Comparison of ENCODE assay signal across 17 cellular contexts in the genomic region with DNA sequence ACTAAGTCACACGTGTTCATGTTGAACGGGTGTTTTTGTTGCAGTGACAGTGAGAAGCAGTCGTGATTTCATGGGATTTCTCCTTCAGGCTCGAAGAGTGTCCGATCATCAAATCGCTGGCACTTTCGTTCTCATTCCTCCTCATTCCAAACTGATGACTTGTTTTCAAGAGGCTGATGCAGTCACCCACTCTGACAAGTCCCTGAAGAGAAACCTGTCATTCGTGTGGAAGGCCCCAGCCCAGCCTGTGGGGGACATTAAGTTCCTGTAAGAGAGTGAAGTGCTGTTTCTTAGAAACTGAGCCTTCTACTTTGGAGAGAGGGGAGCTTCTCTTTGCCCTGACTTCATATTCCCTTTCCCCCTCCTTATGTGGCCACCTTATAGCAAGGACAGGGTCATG. TPM values are rescaled to one million over a fixed set of nuclear protein-coding genes. Genes with fewer than 3 reads are reported as not detected.
DNase-seq lines count a peak whose midpoint lies in the region; FAIRE-seq and TF ChIP-seq lines count a peak whose summit lies in the region.
"Had no signal": no experiment of that assay in that cellular context is flagged by ENCODE, and none has a peak within 500 bp of the region (broad histone marks: within the 10 kb centered on the region; RNA-seq: fewer than 3 reads in every experiment).

No MANE protein-coding gene starts in this region.

- H3K9me3 ChIP-seq in smooth muscle cell (replicated peaks; ENCODE audit: low read depth) = no peaks in the 10 kb centered on the region
- H3K9me3 ChIP-seq in CD4-positive, alpha-beta memory T cell (ENCODE audit: control insufficient read depth in 1 of 2, low read length in 2 of 2) = no peaks in the 10 kb centered on the region
- H3K9me3 ChIP-seq: HAP-1, tibial artery had no signal

- no peak for TF ChIP-seq POLR2A in H54 (IDR thresholded peaks at IDR 0.05; ENCODE audit: low read depth, low read length)

- peaks cover 3% of the 10 kb centered on the region for H3F3A ChIP-seq in smooth muscle cell (ENCODE audit: low read depth)

- H2AFZ ChIP-seq in smooth muscle cell (ENCODE audit: low read depth) = peak overlapping the region; percentile 83

- H3K4me2 ChIP-seq in smooth muscle cell = peak overlapping the region; percentile 84

- H3K4me3 ChIP-seq in fibroblast of the aortic adventitia (ENCODE audit: low read depth, low read length) = no peak overlapping the region
- peak overlapping the region; percentile 37 for H3K4me3 ChIP-seq in smooth muscle cell
- no peak overlapping the region for H3K4me3 ChIP-seq in CD4-positive, alpha-beta memory T cell (ENCODE audit: low read length in 2 of 2)
- H3K4me3 ChIP-seq: HAP-1, tibial artery had no signal

- no peak overlapping the region for H3K27ac Mint-ChIP-seq in CD4-positive, alpha-beta memory T cell
- no peak overlapping the region for H3K27ac Mint-ChIP-seq in activated CD4-positive, alpha-beta T cell treated with anti-CD3 and anti-CD28 coated beads, Interleukin-2, amount 10 ng/mL, durations not matched to agents 7 days and 5 days
- H3K27ac Mint-ChIP-seq: activated CD8-positive, alpha-beta T cell treated with anti-CD3 and anti-CD28 coated beads, Interleukin-2, amount 10 ng/mL, durations not matched to agents 7 days and 5 days; nephron progenitor cell had no signal

- 18% methylated on average over 8 of the region's 8 CpGs for WGBS in smooth muscle cell (ENCODE audit: low lambda C conversion rate)

- no peaks in the 10 kb centered on the region for H4K20me1 ChIP-seq in smooth muscle cell (ENCODE audit: low read depth)

- no peaks in the 10 kb centered on the region for H3K36me3 ChIP-seq in smooth muscle cell (ENCODE audit: low read depth)
- no peaks in the 10 kb centered on the region for H3K36me3 ChIP-seq in CD4-positive, alpha-beta memory T cell (ENCODE audit: insufficient read depth, low read length)
- H3K36me3 ChIP-seq: HAP-1, tibial artery had no signal

- in situ Hi-C loops in SK-MEL-5 (cut with HindIII; ENCODE audit: low pct_unique_long_range_greater_than_20kb, low sequenced_read_pairs) = no loop called here

- FAIRE-seq in H54 (lab: Jason Lieb, UNC) = peak; percentile 62
- FAIRE-seq: colon, GM12892, islet of Langerhans had no signal

- TF ChIP-seq CTCF in fibroblast of the aortic adventitia (IDR thresholded peaks at IDR 0.05; ENCODE audit: insufficient read depth, low read length) (no peak), smooth muscle cell (IDR thresholded peaks at IDR 0.05; ENCODE audit: borderline replicate concordance, insufficient read depth, poor library complexity, severe bottlenecking) (no peak)

- POLR2A ChIA-PET in CD4-positive, alpha-beta memory T cell (lab: Charles Lee; ENCODE audit: partially characterized antibody) = no interaction called here
- POLR2A ChIA-PET in activated CD4-positive, alpha-beta T cell treated with anti-CD3 and anti-CD28 coated beads, Interleukin-2, amount 10 ng/mL, durations not matched to agents 7 days and 5 days (lab: Charles Lee) = no interaction called here

- H3K9ac ChIP-seq in smooth muscle cell (ENCODE audit: low read depth) = peak overlapping the region; percentile 68

- H3K4me1 ChIP-seq in smooth muscle cell (ENCODE audit: low read depth) = peaks cover 12% of the 10 kb centered on the region
- H3K4me1 ChIP-seq in CD4-positive, alpha-beta memory T cell (ENCODE audit: insufficient read depth, low read length) = no peaks in the 10 kb centered on the region
- H3K4me1 ChIP-seq: HAP-1, tibial artery had no signal

- no peaks in the 10 kb centered on the region for H3K4me1 Mint-ChIP-seq in CD4-positive, alpha-beta memory T cell
- H3K4me1 Mint-ChIP-seq in activated CD4-positive, alpha-beta T cell treated with anti-CD3 and anti-CD28 coated beads, Interleukin-2, amount 10 ng/mL, durations not matched to agents 7 days and 5 days = no peaks in the 10 kb centered on the region
- H3K4me1 Mint-ChIP-seq: nephron progenitor cell had no signal

- no peaks in the 10 kb centered on the region for H3K36me3 Mint-ChIP-seq in CD4-positive, alpha-beta memory T cell
- H3K36me3 Mint-ChIP-seq in activated CD4-positive, alpha-beta T cell treated with anti-CD3 and anti-CD28 coated beads, Interleukin-2, amount 10 ng/mL, durations not matched to agents 7 days and 5 days (ENCODE audit: low read depth) = no peaks in the 10 kb centered on the region

- H3K4me3 Mint-ChIP-seq in CD4-positive, alpha-beta memory T cell = no peak overlapping the region
- H3K4me3 Mint-ChIP-seq in activated CD4-positive, alpha-beta T cell treated with anti-CD3 and anti-CD28 coated beads, Interleukin-2, amount 10 ng/mL, durations not matched to agents 7 days and 5 days = no peak overlapping the region
- H3K4me3 Mint-ChIP-seq: activated CD8-positive, alpha-beta T cell treated with anti-CD3 and anti-CD28 coated beads, Interleukin-2, amount 10 ng/mL, durations not matched to agents 7 days and 5 days; nephron progenitor cell had no signal

- intact Hi-C loops in CD4-positive, alpha-beta memory T cell (cut with micrococcal nuclease) = no loop called here

- no peaks in the 10 kb centered on the region for H3K27me3 ChIP-seq in smooth muscle cell (ENCODE audit: low read depth)
- no peaks in the 10 kb centered on the region for H3K27me3 ChIP-seq in CD4-positive, alpha-beta memory T cell (ENCODE audit: insufficient read depth, low read length)
- H3K27me3 ChIP-seq: tibial artery had no signal

- no peaks in the 10 kb centered on the region for H3K9me3 Mint-ChIP-seq in CD4-positive, alpha-beta memory T cell
- no peaks in the 10 kb centered on the region for H3K9me3 Mint-ChIP-seq in activated CD4-positive, alpha-beta T cell treated with anti-CD3 and anti-CD28 coated beads, Interleukin-2, amount 10 ng/mL, durations not matched to agents 7 days and 5 days
- H3K9me3 Mint-ChIP-seq: nephron progenitor cell had no signal

- DNase-seq in H54 (ENCODE audit: insufficient read length, low spot score) (peak; percentile 41), SK-MEL-5 (ENCODE audit: low read depth, low spot score) (peak; percentile 5), fibroblast of the aortic adventitia (ENCODE audit: low read depth) (peak; percentile 32), smooth muscle cell (lab: John Stamatoyannopoulos, UW; ENCODE audit: unreplicated experiment) (no peak), NCI-H526 treated with DMSO at 0.1 percent for 48 hours (lab: John Stamatoyannopoulos, UW) (no peak)
- DNase-seq in CD4-positive, alpha-beta memory T cell = no peak
- DNase-seq in activated CD4-positive, alpha-beta T cell treated with anti-CD3 and anti-CD28 coated beads, Interleukin-2, amount 10 ng/mL, durations not matched to agents 7 days and 5 days = no peak
- DNase-seq: activated CD8-positive, alpha-beta T cell treated with anti-CD3 and anti-CD28 coated beads, Interleukin-2, amount 10 ng/mL, durations not matched to agents 7 days and 5 days; activated naive CD4-positive, alpha-beta T cell; KG1; NCI-H2029; nephron progenitor cell; tibial artery had no signal

- no peaks in the 10 kb centered on the region for H3K27me3 Mint-ChIP-seq in CD4-positive, alpha-beta memory T cell
- H3K27me3 Mint-ChIP-seq in activated CD4-positive, alpha-beta T cell treated with anti-CD3 and anti-CD28 coated beads, Interleukin-2, amount 10 ng/mL, durations not matched to agents 7 days and 5 days = no peaks in the 10 kb centered on the region

- peak overlapping the region; percentile 56 for H3K27ac ChIP-seq in smooth muscle cell (ENCODE audit: low read depth)
- H3K27ac ChIP-seq in CD4-positive, alpha-beta memory T cell (ENCODE audit: low read depth, low read length) = no peak overlapping the region
- H3K27ac ChIP-seq: tibial artery had no signal

- CTCF ChIA-PET in CD4-positive, alpha-beta memory T cell (lab: Charles Lee; ENCODE audit: partially characterized antibody) = interaction anchor here (1.0 kb wide), 1 partner anchor 11 kb away, joined by 3 read pairs; no protein-coding TSS in a partner anchor
- CTCF ChIA-PET in activated CD4-positive, alpha-beta T cell treated with anti-CD3 and anti-CD28 coated beads, Interleukin-2, amount 10 ng/mL, durations not matched to agents 7 days and 5 days (lab: Charles Lee) = no interaction called here

- H3K79me2 ChIP-seq in smooth muscle cell (ENCODE audit: low read depth) = no peaks in the 10 kb centered on the region

RNA-seq across cellular contexts. Expression of gene REELD1, which starts 8.0 kb away (rescaled TPM):
- not detected in 2 replicates for total RNA-seq in SK-MEL-5 (2014; rRNA removed; shearing (Covaris generic))
- not detected in 2 replicates for polyA plus RNA-seq in SK-MEL-5 (2015; cell fraction: cytosol; rRNA removed)
- polyA plus RNA-seq in SK-MEL-5 (2015; cell fraction: nucleus; rRNA removed) = not detected in 2 replicates
- total RNA-seq in fibroblast of the aortic adventitia (ENCODE audit: low replicate concordance) (not detected in 2 replicates), smooth muscle cell (0.31 TPM in 1 of 2 replicates, not detected in the other)
- not detected in 2 replicates for polyA plus RNA-seq in smooth muscle cell
- total RNA-seq in CD4-positive, alpha-beta memory T cell = under 1 TPM; 0.42 to 0.58 TPM
- polyA plus RNA-seq in CD4-positive, alpha-beta memory T cell = under 1 TPM in 1 of 2 donors, not detected in 1; 0.11 TPM
- under 1 TPM; 0.08 to 0.20 TPM for total RNA-seq in activated CD4-positive, alpha-beta T cell treated with anti-CD3 and anti-CD28 coated beads, Interleukin-2, amount 10 ng/mL, durations not matched to agents 7 days and 5 days
- total RNA-seq: activated CD8-positive, alpha-beta T cell treated with anti-CD3 and anti-CD28 coated beads, Interleukin-2, amount 10 ng/mL, durations not matched to agents 7 days and 5 days had no signal

RNA-seq across cellular contexts. Expression of gene LSM6, which starts 46.8 kb away (rescaled TPM):
- total RNA-seq in SK-MEL-5 (2014; rRNA removed; shearing (Covaris generic)) = 28.0 and 28.3 TPM in 2 replicates
- polyA plus RNA-seq in SK-MEL-5 (2015; cell fraction: cytosol; rRNA removed) = 21.1 and 49.7 TPM in 2 replicates
- 13.9 and 52.5 TPM in 2 replicates for polyA plus RNA-seq in SK-MEL-5 (2015; cell fraction: nucleus; rRNA removed)
- 26.2 and 32.2 TPM in 2 replicates for total RNA-seq in fibroblast of the aortic adventitia (ENCODE audit: low replicate concordance)
- 58.5 and 82.6 TPM in 2 replicates for total RNA-seq in smooth muscle cell
- polyA plus RNA-seq in smooth muscle cell = 36.9 and 37.4 TPM in 2 replicates
- 10 to 100 TPM; 47.7 to 54.0 TPM for total RNA-seq in CD4-positive, alpha-beta memory T cell
- 10 to 100 TPM; 73.0 to 76.3 TPM for polyA plus RNA-seq in CD4-positive, alpha-beta memory T cell
- 10 to 100 TPM; 52.2 TPM for total RNA-seq in activated CD4-positive, alpha-beta T cell treated with anti-CD3 and anti-CD28 coated beads, Interleukin-2, amount 10 ng/mL, durations not matched to agents 7 days and 5 days

Comparison
In these comparisons a context has a peak if more than half of its experiments do, and no peak if none do; other contexts are left out.
1. DNase-seq: peak in H54 (single experiment), SK-MEL-5 (single experiment) and fibroblast of the aortic adventitia (single experiment); none in smooth muscle cell (single experiment), CD4-positive, alpha-beta memory T cell (0 of 5), NCI-H526 treated with DMSO at 0.1 percent for 48 hours (single experiment) and activated CD4-positive, alpha-beta T cell treated with anti-CD3 and anti-CD28 coated beads, Interleukin-2, amount 10 ng/mL, durations not matched to agents 7 days and 5 days (single experiment).